In the genomic region with DNA sequence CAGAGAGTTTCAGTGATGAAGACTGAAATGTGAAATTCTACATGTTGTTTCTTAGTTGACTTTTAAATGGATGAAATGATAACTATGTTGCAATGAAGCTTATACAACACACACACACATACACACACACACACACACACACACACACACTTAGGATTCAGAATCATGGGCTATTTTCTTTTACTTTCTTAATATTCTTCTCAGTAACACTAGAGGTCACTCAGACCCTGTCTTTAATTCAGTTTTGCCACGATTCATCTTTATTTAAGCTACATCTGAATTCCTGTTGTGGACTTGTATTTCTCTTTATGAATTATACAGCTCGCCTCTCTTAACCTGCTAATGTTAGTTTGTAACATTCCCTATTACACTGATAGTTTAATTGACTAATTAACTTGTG, we compare ENCODE assay signal across 10 cellular contexts.
DNase-seq lines count a peak whose midpoint lies in the region; ATAC-seq lines count a peak whose summit lies in the region.
"Had no signal": no experiment of that assay in that cellular context is flagged by ENCODE, and none has a peak within 500 bp of the region (broad histone marks: within the 10 kb centered on the region; RNA-seq: fewer than 3 reads in every experiment).

No MANE protein-coding gene starts in this region.

- no peaks in the 10 kb centered on the region for H3K36me3 Mint-ChIP-seq in T-cell
- no peaks in the 10 kb centered on the region for H3K36me3 Mint-ChIP-seq in activated naive CD8-positive, alpha-beta T cell treated with anti-CD3 and anti-CD28 coated beads for 36 hours
- H3K36me3 Mint-ChIP-seq: memory B cell had no signal

- CTCF ChIA-PET in T-cell (lab: Charles Lee), result no interaction called here

- no peak overlapping the region for H3K4me3 Mint-ChIP-seq in T-cell
- no peak overlapping the region for H3K4me3 Mint-ChIP-seq in activated naive CD8-positive, alpha-beta T cell treated with anti-CD3 and anti-CD28 coated beads for 36 hours
- H3K4me3 Mint-ChIP-seq: activated B cell treated with CpG ODN at 0.5 μM for 24 hours, memory B cell had no signal

- H3K9me3 Mint-ChIP-seq in T-cell, result no peaks in the 10 kb centered on the region
- H3K9me3 Mint-ChIP-seq in activated naive CD8-positive, alpha-beta T cell treated with anti-CD3 and anti-CD28 coated beads for 36 hours, result no peaks in the 10 kb centered on the region
- H3K9me3 Mint-ChIP-seq: activated B cell treated with CpG ODN at 0.5 μM for 24 hours had no signal

- POLR2A ChIA-PET in T-cell (lab: Charles Lee), result no interaction called here

- DNase-seq in AG08395 (ENCODE audit: low spot score) (peak; percentile 11), NCI-H748 (lab: John Stamatoyannopoulos, UW; ENCODE audit: unreplicated experiment) (peak; percentile 19), fibroblast of peridontal ligament (ENCODE audit: extremely low read depth) (peak; percentile 80), T-cell (no peak)
- no peak for DNase-seq in activated naive CD8-positive, alpha-beta T cell treated with anti-CD3 and anti-CD28 coated beads for 36 hours
- no peak for DNase-seq in activated CD8-positive, alpha-beta memory T cell treated with anti-CD3 and anti-CD28 coated beads, Interleukin-2, amount 50 U/mL, for 4 hours
- DNase-seq: activated B cell treated with CpG ODN at 0.5 μM for 24 hours had no signal

- H3K27me3 Mint-ChIP-seq in T-cell, result peaks cover 0 to 11% of the 10 kb centered on the region in 2 donors
- no peaks in the 10 kb centered on the region for H3K27me3 Mint-ChIP-seq in activated naive CD8-positive, alpha-beta T cell treated with anti-CD3 and anti-CD28 coated beads for 36 hours
- H3K27me3 Mint-ChIP-seq: activated B cell treated with CpG ODN at 0.5 μM for 24 hours, memory B cell had no signal

- ATAC-seq in GM19463 (IDR thresholded peaks at IDR 0.05; ENCODE audit: unreplicated experiment) (peak; percentile 38), T-cell (replicated peaks in 1 of 4) (no peak), GM18909 (IDR thresholded peaks at IDR 0.05; ENCODE audit: poor library complexity, unreplicated experiment) (no peak)

- H3K27ac Mint-ChIP-seq in T-cell, result no peak overlapping the region
- no peak overlapping the region for H3K27ac Mint-ChIP-seq in activated naive CD8-positive, alpha-beta T cell treated with anti-CD3 and anti-CD28 coated beads for 36 hours
- H3K27ac Mint-ChIP-seq: activated B cell treated with CpG ODN at 0.5 μM for 24 hours, memory B cell had no signal

- H3K4me1 Mint-ChIP-seq in T-cell, result no peaks in the 10 kb centered on the region
- H3K4me1 Mint-ChIP-seq in activated naive CD8-positive, alpha-beta T cell treated with anti-CD3 and anti-CD28 coated beads for 36 hours, result no peaks in the 10 kb centered on the region
- H3K4me1 Mint-ChIP-seq: activated B cell treated with CpG ODN at 0.5 μM for 24 hours, memory B cell had no signal

Comparison
In these comparisons a context has a peak if more than half of its experiments do, and no peak if none do; other contexts are left out.
1. DNase-seq: peak in AG08395 (single experiment), NCI-H748 (single experiment) and fibroblast of peridontal ligament (single experiment); none in T-cell (0 of 34), activated naive CD8-positive, alpha-beta T cell treated with anti-CD3 and anti-CD28 coated beads for 36 hours (single experiment) and activated CD8-positive, alpha-beta memory T cell treated with anti-CD3 and anti-CD28 coated beads, Interleukin-2, amount 50 U/mL, for 4 hours (single experiment).